19 cellular contexts compared by ENCODE assay signal in genomic region chr14:55756563-55756962, GRCh38.
"Had no signal": no experiment of that assay in that cellular context is flagged by ENCODE, and none has a peak within 500 bp of the region (broad histone marks: within the 10 kb centered on the region; RNA-seq: fewer than 3 reads in every experiment).

No MANE protein-coding gene starts in this region.

- H3K9me3 ChIP-seq: colonic mucosa, prostate gland, right lobe of liver, tibial artery, upper lobe of left lung, uterus had no signal

- H3K27me3 ChIP-seq: colonic mucosa, right lobe of liver, tibial artery, upper lobe of left lung, uterus had no signal

- H3K9me3 Mint-ChIP-seq: endodermal cell; mesothelial cell of epicardium; natural killer cell treated with Interleukin-12 subunit alpha and Interleukin-12 subunit beta and Interleukin-15 and Interleukin-18, amount 100 ng/mL, for 72 hours; stimulated activated effector memory CD8-positive, alpha-beta T cell treated with anti-CD3 and anti-CD28 coated beads, Interleukin-12 subunit alpha, Interleukin-12 subunit beta, amount 100 ng/mL, for 72 hours; stimulated activated naive CD8-positive, alpha-beta T cell treated with anti-CD3 and anti-CD28 coated beads, Interleukin-15, Interleukin-2, amounts not matched to agents 100 ng/mL and 50 ng/mL, for 24 hours had no signal

- H3K27me3 Mint-ChIP-seq: stimulated activated naive CD8-positive, alpha-beta T cell treated with anti-CD3 and anti-CD28 coated beads, Interleukin-15, Interleukin-2, amounts not matched to agents 100 ng/mL and 50 ng/mL, for 24 hours had no signal

- H3K4me3 Mint-ChIP-seq: endodermal cell; mesothelial cell of epicardium; natural killer cell treated with Interleukin-12 subunit alpha and Interleukin-12 subunit beta and Interleukin-15 and Interleukin-18, amount 100 ng/mL, for 72 hours; stimulated activated effector memory CD8-positive, alpha-beta T cell treated with anti-CD3 and anti-CD28 coated beads, Interleukin-12 subunit alpha, Interleukin-12 subunit beta, amount 100 ng/mL, for 72 hours; stimulated activated naive CD8-positive, alpha-beta T cell treated with anti-CD3 and anti-CD28 coated beads, Interleukin-15, Interleukin-2, amounts not matched to agents 100 ng/mL and 50 ng/mL, for 24 hours had no signal

- ATAC-seq: foreskin keratinocyte; natural killer cell treated with Interleukin-12 subunit alpha and Interleukin-12 subunit beta and Interleukin-15 and Interleukin-18, amount 100 ng/mL, for 72 hours; stimulated activated effector memory CD8-positive, alpha-beta T cell treated with anti-CD3 and anti-CD28 coated beads, Interleukin-12 subunit alpha, Interleukin-12 subunit beta, amount 100 ng/mL, for 72 hours had no signal

- H3K4me1 ChIP-seq: colonic mucosa, foreskin keratinocyte, parathyroid adenoma, prostate gland, right lobe of liver, uterus had no signal

- H3K9ac ChIP-seq: parathyroid adenoma had no signal

- H3K4me3 ChIP-seq: colonic mucosa, prostate gland, right lobe of liver, tibial artery, upper lobe of left lung, uterus had no signal

- H3K27ac ChIP-seq: colonic mucosa, foreskin keratinocyte, parathyroid adenoma, prostate gland, right lobe of liver, tibial artery, upper lobe of left lung, uterus had no signal

- H3K36me3 ChIP-seq: colonic mucosa, prostate gland, right lobe of liver, tibial artery, upper lobe of left lung, uterus had no signal

- H3K27ac Mint-ChIP-seq: endodermal cell; mesothelial cell of epicardium; natural killer cell treated with Interleukin-12 subunit alpha and Interleukin-12 subunit beta and Interleukin-15 and Interleukin-18, amount 100 ng/mL, for 72 hours; stimulated activated effector memory CD8-positive, alpha-beta T cell treated with anti-CD3 and anti-CD28 coated beads, Interleukin-12 subunit alpha, Interleukin-12 subunit beta, amount 100 ng/mL, for 72 hours; stimulated activated naive CD8-positive, alpha-beta T cell treated with anti-CD3 and anti-CD28 coated beads, Interleukin-15, Interleukin-2, amounts not matched to agents 100 ng/mL and 50 ng/mL, for 24 hours had no signal

- H2AFZ ChIP-seq: parathyroid adenoma had no signal

- H3K36me3 Mint-ChIP-seq: mesothelial cell of epicardium; natural killer cell treated with Interleukin-12 subunit alpha and Interleukin-12 subunit beta and Interleukin-15 and Interleukin-18, amount 100 ng/mL, for 72 hours; stimulated activated effector memory CD8-positive, alpha-beta T cell treated with anti-CD3 and anti-CD28 coated beads, Interleukin-12 subunit alpha, Interleukin-12 subunit beta, amount 100 ng/mL, for 72 hours had no signal

- DNase-seq: colonic mucosa; dermis blood vessel endothelial cell; endodermal cell; erythroblast; foreskin keratinocyte; kidney glomerular epithelial cell; mammary epithelial cell; stimulated activated CD4-positive, alpha-beta T cell treated with anti-CD3 and anti-CD28 coated beads, Interleukin-4, amount 100 ng/mL, for 1 hour; stimulated activated CD8-positive, alpha-beta memory T cell treated with anti-CD3 and anti-CD28 coated beads, Interleukin-4, amount 100 ng/mL, for 48 hours; tibial artery; uterus had no signal

- H3K79me2 ChIP-seq: parathyroid adenoma had no signal
